ENCODE assay signal across 29 cellular contexts in the genomic region with DNA sequence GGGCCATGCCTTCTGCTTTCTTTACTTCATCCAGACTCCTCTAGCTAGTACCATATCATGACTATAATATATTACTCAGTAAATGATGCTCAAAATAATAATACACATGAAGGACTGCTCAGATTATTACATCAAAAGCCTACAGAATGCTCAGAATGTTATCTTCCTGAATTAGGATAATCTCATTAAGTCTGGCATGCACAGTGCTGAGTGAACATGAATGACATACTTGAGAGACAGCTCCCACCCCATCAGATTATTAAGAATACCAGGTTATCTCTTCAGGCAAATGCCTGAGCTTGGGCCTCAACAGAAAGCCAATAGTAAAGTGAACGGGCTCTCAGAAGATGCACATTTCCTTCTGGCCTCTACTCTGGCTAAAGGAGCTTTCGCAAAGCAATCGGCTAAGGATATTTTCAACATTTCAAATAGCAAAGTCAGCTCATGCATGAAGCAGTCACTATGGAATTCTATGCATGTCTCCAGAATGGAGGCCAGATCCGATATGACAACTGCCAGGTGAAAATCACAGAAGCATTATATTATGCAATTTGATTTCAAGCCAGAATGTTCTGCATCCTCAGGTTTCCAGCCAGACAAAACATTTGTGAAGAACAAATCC.
"Had no signal": no experiment of that assay in that cellular context is flagged by ENCODE, and none has a peak within 500 bp of the region (broad histone marks: within the 10 kb centered on the region; RNA-seq: fewer than 3 reads in every experiment).

No MANE protein-coding gene starts in this region.

- H3K4me3 ChIP-seq: ascending aorta, breast epithelium, SJSA1 had no signal

- H3K27ac Mint-ChIP-seq: activated CD4-positive, alpha-beta memory T cell treated with anti-CD3 and anti-CD28 coated beads, Interleukin-2, amount 10 ng/mL, durations not matched to agents 7 days and 5 days; activated CD8-positive, alpha-beta memory T cell treated with anti-CD3 and anti-CD28 coated beads, Interleukin-2, amount 10 ng/mL, durations not matched to agents 7 days and 5 days; activated naive CD4-positive, alpha-beta T cell treated with anti-CD3 and anti-CD28 coated beads, Interleukin-2, amount 10 ng/mL, durations not matched to agents 7 days and 5 days; activated naive CD8-positive, alpha-beta T cell had no signal

- H3K27ac ChIP-seq: ascending aorta, breast epithelium, KMS-11, SJSA1, WERI-Rb-1 had no signal

- H3K36me3 ChIP-seq: ascending aorta, breast epithelium, SJSA1, WERI-Rb-1 had no signal

- H3K4me2 ChIP-seq: KMS-11 had no signal

- ATAC-seq: activated CD8-positive, alpha-beta memory T cell treated with anti-CD3 and anti-CD28 coated beads, Interleukin-2, amount 10 ng/mL, durations not matched to agents 7 days and 5 days; Panc1 had no signal

- H3K4me1 ChIP-seq: ascending aorta, breast epithelium, SJSA1 had no signal

- H3K9me3 ChIP-seq: ascending aorta, SJSA1 had no signal

- DNase-seq: activated CD4-positive, alpha-beta memory T cell treated with anti-CD3 and anti-CD28 coated beads, Interleukin-2, amount 10 ng/mL, durations not matched to agents 7 days and 5 days; activated CD4-positive, alpha-beta T cell treated with anti-CD3 and anti-CD28 coated beads for 1 hour; activated CD4-positive, alpha-beta T cell treated with anti-CD3 and anti-CD28 coated beads for 48 hours; activated CD4-positive, CD25-positive, alpha-beta regulatory T cell; activated CD8-positive, alpha-beta memory T cell treated with anti-CD3 and anti-CD28 coated beads for 24 hours; activated CD8-positive, alpha-beta memory T cell treated with anti-CD3 and anti-CD28 coated beads, Interleukin-2, amount 10 ng/mL, durations not matched to agents 7 days and 5 days; activated CD8-positive, alpha-beta memory T cell treated with anti-CD3 and anti-CD28 coated beads, Interleukin-2, amount 50 U/mL, for 48 hours; activated effector memory CD4-positive, alpha-beta T cell treated with Interleukin-2 at 50 U/mL for 16 hours; activated naive CD4-positive, alpha-beta T cell treated with anti-CD3 and anti-CD28 coated beads, Interleukin-2, amount 10 ng/mL, durations not matched to agents 7 days and 5 days; activated T-cell treated with anti-CD3 and anti-CD28 coated beads, Interleukin-2, amount 50 U/mL, for 48 hours; amygdala; NCI-H1092 treated with DMSO at 0.1 percent for 48 hours; NCI-H1417; NCI-H146; NCI-H187; NCI-H2081; NCI-H2171 treated with DMSO at 0.1 percent for 48 hours; NCI-H345; NCI-H524 treated with DMSO at 0.1 percent for 48 hours; SHP77 treated with DMSO at 0.1 percent for 48 hours; SW 1271; T1000; WERI-Rb-1 had no signal

- H3K9ac ChIP-seq: KMS-11 had no signal

- H3K9me3 Mint-ChIP-seq: activated CD4-positive, alpha-beta memory T cell treated with anti-CD3 and anti-CD28 coated beads, Interleukin-2, amount 10 ng/mL, durations not matched to agents 7 days and 5 days; activated naive CD4-positive, alpha-beta T cell treated with anti-CD3 and anti-CD28 coated beads, Interleukin-2, amount 10 ng/mL, durations not matched to agents 7 days and 5 days had no signal

- H3K27me3 Mint-ChIP-seq: activated CD4-positive, alpha-beta memory T cell treated with anti-CD3 and anti-CD28 coated beads, Interleukin-2, amount 10 ng/mL, durations not matched to agents 7 days and 5 days; activated CD8-positive, alpha-beta memory T cell treated with anti-CD3 and anti-CD28 coated beads, Interleukin-2, amount 10 ng/mL, durations not matched to agents 7 days and 5 days; activated naive CD4-positive, alpha-beta T cell treated with anti-CD3 and anti-CD28 coated beads, Interleukin-2, amount 10 ng/mL, durations not matched to agents 7 days and 5 days; activated naive CD8-positive, alpha-beta T cell had no signal

- H3K36me3 Mint-ChIP-seq: activated CD8-positive, alpha-beta memory T cell treated with anti-CD3 and anti-CD28 coated beads, Interleukin-2, amount 10 ng/mL, durations not matched to agents 7 days and 5 days; activated naive CD4-positive, alpha-beta T cell treated with anti-CD3 and anti-CD28 coated beads, Interleukin-2, amount 10 ng/mL, durations not matched to agents 7 days and 5 days; activated naive CD8-positive, alpha-beta T cell had no signal

- H3K27me3 ChIP-seq: ascending aorta, breast epithelium, SJSA1 had no signal

- H3K4me3 Mint-ChIP-seq: activated CD4-positive, alpha-beta memory T cell treated with anti-CD3 and anti-CD28 coated beads, Interleukin-2, amount 10 ng/mL, durations not matched to agents 7 days and 5 days; activated CD8-positive, alpha-beta memory T cell treated with anti-CD3 and anti-CD28 coated beads, Interleukin-2, amount 10 ng/mL, durations not matched to agents 7 days and 5 days; activated naive CD4-positive, alpha-beta T cell treated with anti-CD3 and anti-CD28 coated beads, Interleukin-2, amount 10 ng/mL, durations not matched to agents 7 days and 5 days; activated naive CD8-positive, alpha-beta T cell had no signal

- H3K4me1 Mint-ChIP-seq: activated CD4-positive, alpha-beta memory T cell treated with anti-CD3 and anti-CD28 coated beads, Interleukin-2, amount 10 ng/mL, durations not matched to agents 7 days and 5 days; activated CD8-positive, alpha-beta memory T cell treated with anti-CD3 and anti-CD28 coated beads, Interleukin-2, amount 10 ng/mL, durations not matched to agents 7 days and 5 days; activated naive CD4-positive, alpha-beta T cell treated with anti-CD3 and anti-CD28 coated beads, Interleukin-2, amount 10 ng/mL, durations not matched to agents 7 days and 5 days had no signal
